Comparison of ENCODE assay signal across 2 cellular contexts in the genomic region with DNA sequence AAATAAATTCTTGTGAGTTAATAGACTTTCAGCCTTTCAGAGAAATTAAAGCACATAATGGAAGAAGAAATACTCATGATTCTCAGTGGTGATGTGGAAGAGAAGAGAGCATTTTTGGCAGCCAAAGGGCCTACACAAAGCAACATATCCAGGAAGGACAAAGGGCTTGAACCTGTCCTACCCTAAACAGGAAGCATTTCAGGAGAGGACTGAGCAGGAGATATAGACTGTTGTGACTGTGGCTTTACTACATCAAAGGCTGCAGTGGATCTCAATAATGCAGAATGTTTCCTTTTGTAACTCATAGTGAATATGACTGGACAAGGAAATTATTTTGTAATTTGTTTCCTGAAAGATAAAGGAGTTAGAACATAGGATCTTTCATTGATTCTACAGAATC.
TF ChIP-seq lines count a peak whose summit lies in the region.

No MANE protein-coding gene starts in this region.

TF ChIP-seq in WTC11, 78 proteins besides CTCF, POLR2A, EP300 and RAD21 (continued from another document):
- TF ChIP-seq, protein P1, sequence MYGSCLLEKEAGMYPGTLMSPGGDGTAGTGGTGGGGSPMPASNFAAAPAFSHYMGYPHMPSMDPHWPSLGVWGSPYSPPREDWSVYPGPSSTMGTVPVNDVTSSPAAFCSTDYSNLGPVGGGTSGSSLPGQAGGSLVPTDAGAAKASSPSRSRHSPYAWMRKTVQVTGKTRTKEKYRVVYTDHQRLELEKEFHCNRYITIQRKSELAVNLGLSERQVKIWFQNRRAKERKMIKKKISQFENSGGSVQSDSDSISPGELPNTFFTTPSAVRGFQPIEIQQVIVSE (CRISPR knock-in tag; IDR thresholded peaks at IDR 0.05; ENCODE audit: borderline replicate concordance): no peak
- TF ChIP-seq NR2C2 (CRISPR knock-in tag; IDR thresholded peaks at IDR 0.05) (no peak), PRRX2 (CRISPR knock-in tag; IDR thresholded peaks at IDR 0.05) (no peak), NR1H2 (CRISPR knock-in tag; IDR thresholded peaks at IDR 0.05) (no peak), CREB1 (CRISPR knock-in tag; IDR thresholded peaks at IDR 0.05) (no peak), ZNF232 (CRISPR knock-in tag; IDR thresholded peaks at IDR 0.05) (no peak), ZBTB21 (CRISPR knock-in tag; IDR thresholded peaks at IDR 0.05; ENCODE audit: borderline replicate concordance) (no peak), OVOL2 (CRISPR knock-in tag; IDR thresholded peaks at IDR 0.05; ENCODE audit: borderline replicate concordance) (no peak), MYBL2 (CRISPR knock-in tag; IDR thresholded peaks at IDR 0.05) (no peak)
- TF ChIP-seq, protein P2, sequence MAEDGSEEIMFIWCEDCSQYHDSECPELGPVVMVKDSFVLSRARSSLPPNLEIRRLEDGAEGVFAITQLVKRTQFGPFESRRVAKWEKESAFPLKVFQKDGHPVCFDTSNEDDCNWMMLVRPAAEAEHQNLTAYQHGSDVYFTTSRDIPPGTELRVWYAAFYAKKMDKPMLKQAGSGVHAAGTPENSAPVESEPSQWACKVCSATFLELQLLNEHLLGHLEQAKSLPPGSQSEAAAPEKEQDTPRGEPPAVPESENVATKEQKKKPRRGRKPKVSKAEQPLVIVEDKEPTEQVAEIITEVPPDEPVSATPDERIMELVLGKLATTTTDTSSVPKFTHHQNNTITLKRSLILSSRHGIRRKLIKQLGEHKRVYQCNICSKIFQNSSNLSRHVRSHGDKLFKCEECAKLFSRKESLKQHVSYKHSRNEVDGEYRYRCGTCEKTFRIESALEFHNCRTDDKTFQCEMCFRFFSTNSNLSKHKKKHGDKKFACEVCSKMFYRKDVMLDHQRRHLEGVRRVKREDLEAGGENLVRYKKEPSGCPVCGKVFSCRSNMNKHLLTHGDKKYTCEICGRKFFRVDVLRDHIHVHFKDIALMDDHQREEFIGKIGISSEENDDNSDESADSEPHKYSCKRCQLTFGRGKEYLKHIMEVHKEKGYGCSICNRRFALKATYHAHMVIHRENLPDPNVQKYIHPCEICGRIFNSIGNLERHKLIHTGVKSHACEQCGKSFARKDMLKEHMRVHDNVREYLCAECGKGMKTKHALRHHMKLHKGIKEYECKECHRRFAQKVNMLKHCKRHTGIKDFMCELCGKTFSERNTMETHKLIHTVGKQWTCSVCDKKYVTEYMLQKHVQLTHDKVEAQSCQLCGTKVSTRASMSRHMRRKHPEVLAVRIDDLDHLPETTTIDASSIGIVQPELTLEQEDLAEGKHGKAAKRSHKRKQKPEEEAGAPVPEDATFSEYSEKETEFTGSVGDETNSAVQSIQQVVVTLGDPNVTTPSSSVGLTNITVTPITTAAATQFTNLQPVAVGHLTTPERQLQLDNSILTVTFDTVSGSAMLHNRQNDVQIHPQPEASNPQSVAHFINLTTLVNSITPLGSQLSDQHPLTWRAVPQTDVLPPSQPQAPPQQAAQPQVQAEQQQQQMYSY (CRISPR knock-in tag; IDR thresholded peaks at IDR 0.05): no peak
- TF ChIP-seq, protein P3, sequence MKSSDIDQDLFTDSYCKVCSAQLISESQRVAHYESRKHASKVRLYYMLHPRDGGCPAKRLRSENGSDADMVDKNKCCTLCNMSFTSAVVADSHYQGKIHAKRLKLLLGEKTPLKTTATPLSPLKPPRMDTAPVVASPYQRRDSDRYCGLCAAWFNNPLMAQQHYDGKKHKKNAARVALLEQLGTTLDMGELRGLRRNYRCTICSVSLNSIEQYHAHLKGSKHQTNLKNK (CRISPR knock-in tag; IDR thresholded peaks at IDR 0.05): no peak
- TF ChIP-seq, protein P4, sequence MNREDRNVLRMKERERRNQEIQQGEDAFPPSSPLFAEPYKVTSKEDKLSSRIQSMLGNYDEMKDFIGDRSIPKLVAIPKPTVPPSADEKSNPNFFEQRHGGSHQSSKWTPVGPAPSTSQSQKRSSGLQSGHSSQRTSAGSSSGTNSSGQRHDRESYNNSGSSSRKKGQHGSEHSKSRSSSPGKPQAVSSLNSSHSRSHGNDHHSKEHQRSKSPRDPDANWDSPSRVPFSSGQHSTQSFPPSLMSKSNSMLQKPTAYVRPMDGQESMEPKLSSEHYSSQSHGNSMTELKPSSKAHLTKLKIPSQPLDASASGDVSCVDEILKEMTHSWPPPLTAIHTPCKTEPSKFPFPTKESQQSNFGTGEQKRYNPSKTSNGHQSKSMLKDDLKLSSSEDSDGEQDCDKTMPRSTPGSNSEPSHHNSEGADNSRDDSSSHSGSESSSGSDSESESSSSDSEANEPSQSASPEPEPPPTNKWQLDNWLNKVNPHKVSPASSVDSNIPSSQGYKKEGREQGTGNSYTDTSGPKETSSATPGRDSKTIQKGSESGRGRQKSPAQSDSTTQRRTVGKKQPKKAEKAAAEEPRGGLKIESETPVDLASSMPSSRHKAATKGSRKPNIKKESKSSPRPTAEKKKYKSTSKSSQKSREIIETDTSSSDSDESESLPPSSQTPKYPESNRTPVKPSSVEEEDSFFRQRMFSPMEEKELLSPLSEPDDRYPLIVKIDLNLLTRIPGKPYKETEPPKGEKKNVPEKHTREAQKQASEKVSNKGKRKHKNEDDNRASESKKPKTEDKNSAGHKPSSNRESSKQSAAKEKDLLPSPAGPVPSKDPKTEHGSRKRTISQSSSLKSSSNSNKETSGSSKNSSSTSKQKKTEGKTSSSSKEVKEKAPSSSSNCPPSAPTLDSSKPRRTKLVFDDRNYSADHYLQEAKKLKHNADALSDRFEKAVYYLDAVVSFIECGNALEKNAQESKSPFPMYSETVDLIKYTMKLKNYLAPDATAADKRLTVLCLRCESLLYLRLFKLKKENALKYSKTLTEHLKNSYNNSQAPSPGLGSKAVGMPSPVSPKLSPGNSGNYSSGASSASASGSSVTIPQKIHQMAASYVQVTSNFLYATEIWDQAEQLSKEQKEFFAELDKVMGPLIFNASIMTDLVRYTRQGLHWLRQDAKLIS (CRISPR knock-in tag; IDR thresholded peaks at IDR 0.05; ENCODE audit: borderline replicate concordance): no peak

TF ChIP-seq in SK-N-SH treated with all-trans-retinoic acid at 6 μM for 48 hours, 23 proteins besides CTCF, POLR2A, EP300 and RAD21 (continued from another document):
- TF ChIP-seq, protein P5, sequence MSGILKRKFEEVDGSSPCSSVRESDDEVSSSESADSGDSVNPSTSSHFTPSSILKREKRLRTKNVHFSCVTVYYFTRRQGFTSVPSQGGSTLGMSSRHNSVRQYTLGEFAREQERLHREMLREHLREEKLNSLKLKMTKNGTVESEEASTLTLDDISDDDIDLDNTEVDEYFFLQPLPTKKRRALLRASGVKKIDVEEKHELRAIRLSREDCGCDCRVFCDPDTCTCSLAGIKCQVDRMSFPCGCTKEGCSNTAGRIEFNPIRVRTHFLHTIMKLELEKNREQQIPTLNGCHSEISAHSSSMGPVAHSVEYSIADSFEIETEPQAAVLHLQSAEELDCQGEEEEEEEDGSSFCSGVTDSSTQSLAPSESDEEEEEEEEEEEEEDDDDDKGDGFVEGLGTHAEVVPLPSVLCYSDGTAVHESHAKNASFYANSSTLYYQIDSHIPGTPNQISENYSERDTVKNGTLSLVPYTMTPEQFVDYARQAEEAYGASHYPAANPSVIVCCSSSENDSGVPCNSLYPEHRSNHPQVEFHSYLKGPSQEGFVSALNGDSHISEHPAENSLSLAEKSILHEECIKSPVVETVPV (CRISPR knock-in tag; IDR thresholded peaks at IDR 0.05): no peak
- TF ChIP-seq RARB (CRISPR knock-in tag; IDR thresholded peaks at IDR 0.05): no peak
- no peak for TF ChIP-seq ZNF70 (CRISPR knock-in tag; IDR thresholded peaks at IDR 0.05)
TF ChIP-seq in SK-N-SH treated with all-trans-retinoic acid at 6 μM for 48 hours: peak in this region for 0.
